8 cellular contexts compared by ENCODE assay signal in the genomic region with DNA sequence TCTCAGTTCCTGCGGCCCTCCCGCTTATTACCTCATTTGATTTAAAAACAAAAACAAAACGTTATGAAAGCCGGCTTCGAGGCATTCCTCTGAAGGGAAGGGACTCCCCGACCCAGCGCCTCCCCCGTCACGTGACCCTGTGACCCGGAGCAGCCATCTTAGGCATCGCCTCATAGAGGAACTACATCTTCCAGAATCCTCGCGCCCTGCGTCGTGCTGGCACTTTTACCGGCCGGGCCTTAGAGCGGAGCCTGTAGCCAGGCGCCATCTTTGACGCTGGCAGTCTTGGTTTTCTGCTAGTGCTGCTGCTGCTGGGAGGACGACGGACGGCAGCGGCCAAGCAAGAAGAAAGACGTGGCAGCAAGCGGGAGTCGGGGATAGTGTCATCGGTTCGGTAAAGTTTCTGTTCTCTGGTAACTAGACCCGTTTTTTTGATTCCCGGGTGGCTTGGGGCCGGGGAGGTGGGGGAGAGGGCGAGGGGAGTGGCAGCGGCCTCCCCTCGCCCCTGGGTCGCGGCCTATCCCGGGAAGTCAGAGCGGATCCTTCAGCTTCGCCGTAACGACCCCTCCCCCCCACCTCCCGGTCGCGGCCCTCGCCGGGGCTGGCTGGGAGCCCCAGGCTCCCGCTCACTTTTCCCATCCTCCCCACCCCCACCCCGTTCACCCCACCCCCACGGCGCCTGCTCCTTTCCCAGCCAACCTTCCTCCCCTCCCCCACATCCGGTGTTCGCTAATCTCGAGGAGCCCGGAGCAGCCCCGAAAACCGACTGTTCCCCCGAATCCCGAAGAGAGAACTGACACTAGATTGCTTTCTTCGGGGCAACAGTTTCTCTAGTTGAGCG. TPM values are rescaled to one million over a fixed set of nuclear protein-coding genes. Genes with fewer than 3 reads are reported as not detected.
DNase-seq lines count a peak whose midpoint lies in the region; ATAC-seq and TF ChIP-seq lines count a peak whose summit lies in the region.

A gene with protein sequence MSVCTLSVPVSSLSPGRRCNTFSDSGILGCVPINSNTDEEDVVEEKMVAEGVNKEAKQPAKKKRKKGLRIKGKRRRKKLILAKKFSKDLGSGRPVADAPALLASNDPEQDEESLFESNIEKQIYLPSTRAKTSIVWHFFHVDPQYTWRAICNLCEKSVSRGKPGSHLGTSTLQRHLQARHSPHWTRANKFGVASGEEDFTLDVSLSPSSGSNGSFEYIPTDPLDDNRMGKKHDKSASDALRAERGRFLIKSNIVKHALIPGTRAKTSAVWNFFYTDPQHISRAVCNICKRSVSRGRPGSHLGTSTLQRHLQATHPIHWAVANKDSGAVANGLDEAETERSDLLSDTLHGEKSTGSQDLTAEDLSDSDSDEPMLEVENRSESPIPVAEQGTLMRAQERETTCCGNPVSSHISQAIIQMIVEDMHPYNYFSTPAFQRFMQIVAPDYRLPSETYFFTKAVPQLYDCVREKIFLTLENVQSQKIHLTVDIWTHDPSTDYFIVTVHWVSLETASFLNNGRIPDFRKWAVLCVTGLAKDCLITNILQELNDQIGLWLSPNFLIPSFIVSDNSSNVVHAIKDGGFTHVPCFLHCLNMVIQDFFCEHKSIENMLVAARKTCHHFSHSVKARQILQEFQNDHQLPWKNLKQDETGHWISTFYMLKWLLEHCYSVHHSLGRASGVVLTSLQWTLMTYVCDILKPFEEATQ (N-terminal part only) (plus strand): TSS at position 242 of the 841 bp plus-strand sequence. CDS start 1,900 bp downstream, outside the sequence.
A gene (plus strand): TSS at position 242 of the 841 bp plus-strand sequence. CDS start 21,448 bp downstream, outside the sequence.

- DNase-seq in NCI-H1930 (lab: John Stamatoyannopoulos, UW) (peak; percentile 92 to 93), ascending aorta (ENCODE audit: low spot score in 2 of 2) (peak; percentile 97 to 100), right cardiac atrium (peak; percentile 100), putamen (ENCODE audit: low spot score) (peak; percentile 99), vagina (ENCODE audit: extremely low spot score in 2 of 2) (peak; percentile 98 to 99)
- peak; percentile 99 for DNase-seq in T-helper 2 cell treated with Interferon-gamma antibody and Interleukin-4, amounts not matched to agents 5 μg/mL and 100 μg/mL, for 36 hours (ENCODE audit: low spot score)

- H3K27ac Mint-ChIP-seq in T-helper 2 cell treated with Interferon-gamma antibody and Interleukin-4, amounts not matched to agents 5 μg/mL and 100 μg/mL, for 36 hours: peak within 1 kb of the TSS; percentile 97

- no peaks in the 10 kb centered on the region for H3K27me3 Mint-ChIP-seq in T-helper 2 cell treated with Interferon-gamma antibody and Interleukin-4, amounts not matched to agents 5 μg/mL and 100 μg/mL, for 36 hours (ENCODE audit: low read depth)

- H3K9me3 ChIP-seq in ascending aorta (no peaks in the 10 kb centered on the region), right cardiac atrium (ENCODE audit: control insufficient read depth, low read length) (no peaks in the 10 kb centered on the region), vagina (no peaks in the 10 kb centered on the region)

- H3K4me1 Mint-ChIP-seq in T-helper 2 cell treated with Interferon-gamma antibody and Interleukin-4, amounts not matched to agents 5 μg/mL and 100 μg/mL, for 36 hours (ENCODE audit: low read depth): peaks cover 43% of the 10 kb centered on the region

- ATAC-seq in GM18502 (IDR thresholded peaks at IDR 0.05; ENCODE audit: poor library complexity, unreplicated experiment): peak; percentile 98
- ATAC-seq in HG02970 (IDR thresholded peaks at IDR 0.05; ENCODE audit: low FRiP score, unreplicated experiment): peak; percentile 93
- ATAC-seq in right cardiac atrium: peak; percentile 98 to 99

- no peaks in the 10 kb centered on the region for H3K9me3 Mint-ChIP-seq in T-helper 2 cell treated with Interferon-gamma antibody and Interleukin-4, amounts not matched to agents 5 μg/mL and 100 μg/mL, for 36 hours

- TF ChIP-seq CTCF in ascending aorta (IDR thresholded peaks at IDR 0.05) (no peak), vagina (IDR thresholded peaks at IDR 0.05) (no peak)

- WGBS in right cardiac atrium: under 1% methylated on average over 61 of the region's 61 CpGs

- H3K4me1 ChIP-seq in ascending aorta: peaks cover 9 to 38% of the 10 kb centered on the region in 2 donors
- peaks cover 12% of the 10 kb centered on the region for H3K4me1 ChIP-seq in right cardiac atrium (ENCODE audit: control insufficient read depth, insufficient read depth, low read length)
- peaks cover 47% of the 10 kb centered on the region for H3K4me1 ChIP-seq in vagina

- H3K36me3 Mint-ChIP-seq in T-helper 2 cell treated with Interferon-gamma antibody and Interleukin-4, amounts not matched to agents 5 μg/mL and 100 μg/mL, for 36 hours (ENCODE audit: low read depth): peaks cover 37% of the 10 kb centered on the region

- peak within 1 kb of the TSS; percentile 91 for H3K4me3 Mint-ChIP-seq in T-helper 2 cell treated with Interferon-gamma antibody and Interleukin-4, amounts not matched to agents 5 μg/mL and 100 μg/mL, for 36 hours

- intact Hi-C loops in ascending aorta (cut with DNase I): loop anchor here (1.0 to 10.0 kb wide), 6 partner anchors 26 to 712 kb away; a partner anchor contains a TSS
- intact Hi-C loops in right cardiac atrium (cut with DNase I): no loop called here
- intact Hi-C loops in vagina (cut with DNase I): no loop called here

- H3K36me3 ChIP-seq in ascending aorta (peaks cover 4 to 8% of the 10 kb centered on the region in 2 donors), vagina (no peaks in the 10 kb centered on the region)

- H3K27ac ChIP-seq in ascending aorta (peak within 1 kb of the TSS; percentile 96 to 98), right cardiac atrium (ENCODE audit: low read length) (peak within 1 kb of the TSS; percentile 85), vagina (peak within 1 kb of the TSS; percentile 98)

- peak within 1 kb of the TSS; percentile 82 to 92 for H3K4me3 ChIP-seq in ascending aorta
- H3K4me3 ChIP-seq in right cardiac atrium (ENCODE audit: low read length): peak within 1 kb of the TSS; percentile 97
- peak within 1 kb of the TSS; percentile 71 to 73 for H3K4me3 ChIP-seq in vagina

- peak in 1 of 2 donors; percentile 68 for TF ChIP-seq POLR2A in vagina (IDR thresholded peaks at IDR 0.05)

- H3K27me3 ChIP-seq in ascending aorta (no peaks in the 10 kb centered on the region), right cardiac atrium (ENCODE audit: control insufficient read depth, insufficient read depth) (no peaks in the 10 kb centered on the region), vagina (no peaks in the 10 kb centered on the region)

RNA-seq across cellular contexts. Expression of the first gene that starts in this region (rescaled TPM):
- total RNA-seq in ascending aorta (1.5 TPM), right cardiac atrium (10 to 100 TPM; 15.7 to 23.2 (median 18.3) TPM), vagina (19.9 TPM)
- polyA plus RNA-seq in right cardiac atrium: 1.8 TPM

RNA-seq across cellular contexts. Expression of the second gene that starts in this region (rescaled TPM):
- 44.4 TPM for total RNA-seq in ascending aorta
- 10 to 100 TPM; 46.8 to 56.0 (median 50.9) TPM for total RNA-seq in right cardiac atrium
- polyA plus RNA-seq in right cardiac atrium: 33.4 TPM
- total RNA-seq in vagina: 111 TPM

Comparison
In these comparisons a context has a peak if more than half of its experiments do, and no peak if none do; other contexts are left out.
1. Peak in every context shown above with its lines: DNase-seq, ATAC-seq, H3K4me3 ChIP-seq and H3K27ac ChIP-seq.